In genomic region chr5:35857004-35857345, GRCh38 we compare ENCODE assay signal across 10 cellular contexts. TPM values are rescaled to one million over a fixed set of nuclear protein-coding genes. Genes with fewer than 3 reads are reported as not detected.
DNase-seq lines count a peak whose midpoint lies in the region; ATAC-seq and TF ChIP-seq lines count a peak whose summit lies in the region.
"Had no signal": no experiment of that assay in that cellular context is flagged by ENCODE, and none has a peak within 500 bp of the region (broad histone marks: within the 10 kb centered on the region; RNA-seq: fewer than 3 reads in every experiment).

No MANE protein-coding gene starts in this region.

- peak overlapping the region; percentile 55 for H3K4me2 ChIP-seq in fibroblast of lung (ENCODE audit: extremely low read depth, insufficient read depth, low read length)

- H3K4me3 Mint-ChIP-seq in activated naive CD4-positive, alpha-beta T cell treated with anti-CD3 and anti-CD28 coated beads for 36 hours, result peak overlapping the region; percentile 91

- peaks cover 55% of the 10 kb centered on the region for H3K4me1 Mint-ChIP-seq in activated naive CD4-positive, alpha-beta T cell treated with anti-CD3 and anti-CD28 coated beads for 36 hours (ENCODE audit: low read depth)

- no peaks in the 10 kb centered on the region for H3K9me3 Mint-ChIP-seq in activated naive CD4-positive, alpha-beta T cell treated with anti-CD3 and anti-CD28 coated beads for 36 hours

- DNase-seq in activated naive CD4-positive, alpha-beta T cell treated with anti-CD3 and anti-CD28 coated beads for 36 hours, result peak; percentile 50
- DNase-seq in activated naive CD4-positive, alpha-beta T cell (lab: John Stamatoyannopoulos, UW), result no peak
- DNase-seq in RWPE2 (ENCODE audit: low spot score) (no peak), fibroblast of lung (ENCODE audit: low read depth in 2 of 2) (peak in 1 of 2 donors; percentile 73), thoracic aorta (ENCODE audit: low spot score) (no peak), HUDEP-2 (lab: John Stamatoyannopoulos, UW; ENCODE audit: unreplicated experiment in 76 of 76) (no peak), C1 segment of cervical spinal cord (lab: John Stamatoyannopoulos, UW) (no peak), SKM-1 treated with dmso at 0.1 percent for 144 hours (lab: John Stamatoyannopoulos, UW; ENCODE audit: unreplicated experiment) (no peak)
- DNase-seq: NCI-H774 had no signal

- H3K9me3 ChIP-seq in RWPE2 (ENCODE audit: severe bottlenecking) (no peaks in the 10 kb centered on the region), fibroblast of lung (ENCODE audit: control insufficient read depth, insufficient read depth, low read depth, low read length) (no peaks in the 10 kb centered on the region), thoracic aorta (no peaks in the 10 kb centered on the region)

- no peaks in the 10 kb centered on the region for H3K36me3 ChIP-seq in RWPE2 (ENCODE audit: low read depth)
- H3K36me3 ChIP-seq in fibroblast of lung (ENCODE audit: control insufficient read depth, insufficient read depth, low read length), result no peaks in the 10 kb centered on the region
- H3K36me3 ChIP-seq in thoracic aorta, result no peaks in the 10 kb centered on the region

- H3K79me2 ChIP-seq in fibroblast of lung (ENCODE audit: control insufficient read depth, insufficient read depth, low read length), result peaks cover 15% of the 10 kb centered on the region

- no peak overlapping the region for H2AFZ ChIP-seq in fibroblast of lung (ENCODE audit: low read length)

- H3K27me3 Mint-ChIP-seq in activated naive CD4-positive, alpha-beta T cell treated with anti-CD3 and anti-CD28 coated beads for 36 hours (ENCODE audit: low read depth), result no peaks in the 10 kb centered on the region

- H3K27me3 ChIP-seq in RWPE2 (ENCODE audit: insufficient read depth, poor library complexity, severe bottlenecking), result no peaks in the 10 kb centered on the region
- no peaks in the 10 kb centered on the region for H3K27me3 ChIP-seq in fibroblast of lung (ENCODE audit: control insufficient read depth, insufficient read depth, low read length)
- no peaks in the 10 kb centered on the region for H3K27me3 ChIP-seq in thoracic aorta (replicated peaks; ENCODE audit: insufficient read depth)

- H3K36me3 Mint-ChIP-seq in activated naive CD4-positive, alpha-beta T cell treated with anti-CD3 and anti-CD28 coated beads for 36 hours (ENCODE audit: low read depth), result peaks cover 86% of the 10 kb centered on the region

- ATAC-seq in RWPE2 (ENCODE audit: low read depth), result no peak; the same call in 2 of the 3 replicates
- no peak for ATAC-seq in thoracic aorta (ENCODE audit: insufficient number of reproducible peaks, low FRiP score, low read depth)

- no peaks in the 10 kb centered on the region for H4K20me1 ChIP-seq in fibroblast of lung (ENCODE audit: control insufficient read depth, extremely low read depth, insufficient read depth, low read length)

- peaks cover 54% of the 10 kb centered on the region for H3K4me1 ChIP-seq in RWPE2 (ENCODE audit: insufficient read depth, poor library complexity, severe bottlenecking)
- H3K4me1 ChIP-seq in fibroblast of lung (ENCODE audit: control insufficient read depth, extremely low read depth, insufficient read depth, low read length), result peaks cover 17% of the 10 kb centered on the region
- no peaks in the 10 kb centered on the region for H3K4me1 ChIP-seq in thoracic aorta (ENCODE audit: control insufficient read depth in 1 of 2, low read depth in 2 of 2)

- H3K4me3 ChIP-seq in RWPE2 (ENCODE audit: severe bottlenecking), result no peak overlapping the region
- peak overlapping the region in 3 of 4 experiments; percentile 29 to 58 (median 45) for H3K4me3 ChIP-seq in fibroblast of lung (replicated peaks in 1 of 4; ENCODE audit: control extremely low read depth in 1 of 4, insufficient read depth in 1 of 4, low read depth in 3 of 4, low read length in 4 of 4)
- H3K4me3 ChIP-seq in thoracic aorta, result peak overlapping the region; percentile 25

- CTCF ChIA-PET in activated naive CD4-positive, alpha-beta T cell treated with anti-CD3 and anti-CD28 coated beads for 36 hours (lab: Charles Lee), result interaction anchor here (1.3 to 14.8 kb wide), 7 partner anchors 20 to 76 kb away, joined by 3 to 163 read pairs (median 17); no protein-coding TSS in a partner anchor

- intact Hi-C loops in activated naive CD4-positive, alpha-beta T cell treated with anti-CD3 and anti-CD28 coated beads for 36 hours (cut with micrococcal nuclease), result loop anchor here (1.0 to 10.0 kb wide), 12 partner anchors 27 to 1018 kb away; partner anchors contain the start of genes DNAJC21, NADK2 and NIPBL

- peak overlapping the region; percentile 100 for H3K27ac Mint-ChIP-seq in activated naive CD4-positive, alpha-beta T cell treated with anti-CD3 and anti-CD28 coated beads for 36 hours

- TF ChIP-seq CTCF in RWPE2 (IDR thresholded peaks at IDR 0.05; ENCODE audit: poor library complexity, severe bottlenecking) (no peak), fibroblast of lung (conservative IDR thresholded peaks at IDR 0.05 in 1 of 2, IDR thresholded peaks at IDR 0.05 in 1 of 2; ENCODE audit: low read depth in 1 of 2, low read length in 2 of 2) (no peak), thoracic aorta (IDR thresholded peaks at IDR 0.05) (no peak)

- peak overlapping the region; percentile 26 for H3K9ac ChIP-seq in fibroblast of lung (ENCODE audit: insufficient read depth, low read length)

- H3K27ac ChIP-seq in RWPE2 (ENCODE audit: poor library complexity, severe bottlenecking) (peak overlapping the region; percentile 96), fibroblast of lung (ENCODE audit: insufficient read depth, low read length) (peak overlapping the region; percentile 61), thoracic aorta (no peak overlapping the region)
- H3K27ac ChIP-seq: C4-2B had no signal

RNA-seq across cellular contexts. Expression of gene IL7R, which starts 0.3 kb away (rescaled TPM):
- 100 to 1,000 TPM; 144 to 147 TPM for total RNA-seq in activated naive CD4-positive, alpha-beta T cell treated with anti-CD3 and anti-CD28 coated beads for 36 hours
- 10.3 and 67.9 TPM in 2 replicates for total RNA-seq in fibroblast of lung
- polyA plus RNA-seq in fibroblast of lung, result 195 and 266 TPM in 2 replicates
- 73.9 and 121 TPM in 2 replicates for polyA plus RNA-seq in fibroblast of lung (2012)
- polyA minus RNA-seq in fibroblast of lung (ENCODE audit: low replicate concordance), result 139 and 186 TPM in 2 replicates
- 10 to 100 TPM; 12.7 to 20.5 TPM for total RNA-seq in thoracic aorta

Comparison
In these comparisons a context has a peak if more than half of its experiments do, and no peak if none do; other contexts are left out.
1. H3K27ac ChIP-seq: peak in RWPE2 (single experiment) and fibroblast of lung (single experiment); none in thoracic aorta (0 of 2).